ENCODE assay signal across 1 cellular context in the genomic region with DNA sequence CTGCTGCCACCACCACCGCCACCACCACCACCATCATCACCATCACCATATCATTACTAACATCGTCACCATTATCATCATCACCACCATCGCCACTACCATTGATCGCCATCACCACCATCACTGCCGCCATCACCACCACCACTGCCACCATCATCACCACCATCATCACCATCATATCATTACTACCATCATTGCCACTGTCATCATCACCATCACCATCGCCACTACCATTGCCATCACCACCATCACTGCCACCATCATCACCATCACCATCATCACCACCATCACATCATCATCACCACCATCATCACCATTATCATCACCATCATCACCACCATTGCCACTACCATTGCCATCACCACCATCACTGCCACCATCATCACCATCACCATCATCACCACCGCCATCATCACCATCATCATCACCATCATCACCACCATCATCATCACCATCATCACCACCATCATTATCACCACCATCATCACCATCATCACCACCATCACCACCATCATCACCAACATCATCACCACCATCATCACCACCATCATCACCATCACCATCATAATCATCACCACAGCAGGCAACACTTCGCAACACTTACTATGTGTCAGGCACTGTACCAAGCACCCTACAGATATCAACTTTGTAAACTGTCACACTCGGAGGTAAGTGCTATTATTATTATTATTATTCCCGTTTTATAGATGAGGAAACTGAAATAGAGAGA.
A peak's percentile ranks its signal among the peaks of the same experiment; 100 is the strongest.
TF ChIP-seq lines count a peak whose summit lies in the region.

No MANE protein-coding gene starts in this region.

TF ChIP-seq in HepG2, 621 proteins besides CTCF, POLR2A, EP300 and RAD21 (continued from another document):
- TF ChIP-seq, protein P1, sequence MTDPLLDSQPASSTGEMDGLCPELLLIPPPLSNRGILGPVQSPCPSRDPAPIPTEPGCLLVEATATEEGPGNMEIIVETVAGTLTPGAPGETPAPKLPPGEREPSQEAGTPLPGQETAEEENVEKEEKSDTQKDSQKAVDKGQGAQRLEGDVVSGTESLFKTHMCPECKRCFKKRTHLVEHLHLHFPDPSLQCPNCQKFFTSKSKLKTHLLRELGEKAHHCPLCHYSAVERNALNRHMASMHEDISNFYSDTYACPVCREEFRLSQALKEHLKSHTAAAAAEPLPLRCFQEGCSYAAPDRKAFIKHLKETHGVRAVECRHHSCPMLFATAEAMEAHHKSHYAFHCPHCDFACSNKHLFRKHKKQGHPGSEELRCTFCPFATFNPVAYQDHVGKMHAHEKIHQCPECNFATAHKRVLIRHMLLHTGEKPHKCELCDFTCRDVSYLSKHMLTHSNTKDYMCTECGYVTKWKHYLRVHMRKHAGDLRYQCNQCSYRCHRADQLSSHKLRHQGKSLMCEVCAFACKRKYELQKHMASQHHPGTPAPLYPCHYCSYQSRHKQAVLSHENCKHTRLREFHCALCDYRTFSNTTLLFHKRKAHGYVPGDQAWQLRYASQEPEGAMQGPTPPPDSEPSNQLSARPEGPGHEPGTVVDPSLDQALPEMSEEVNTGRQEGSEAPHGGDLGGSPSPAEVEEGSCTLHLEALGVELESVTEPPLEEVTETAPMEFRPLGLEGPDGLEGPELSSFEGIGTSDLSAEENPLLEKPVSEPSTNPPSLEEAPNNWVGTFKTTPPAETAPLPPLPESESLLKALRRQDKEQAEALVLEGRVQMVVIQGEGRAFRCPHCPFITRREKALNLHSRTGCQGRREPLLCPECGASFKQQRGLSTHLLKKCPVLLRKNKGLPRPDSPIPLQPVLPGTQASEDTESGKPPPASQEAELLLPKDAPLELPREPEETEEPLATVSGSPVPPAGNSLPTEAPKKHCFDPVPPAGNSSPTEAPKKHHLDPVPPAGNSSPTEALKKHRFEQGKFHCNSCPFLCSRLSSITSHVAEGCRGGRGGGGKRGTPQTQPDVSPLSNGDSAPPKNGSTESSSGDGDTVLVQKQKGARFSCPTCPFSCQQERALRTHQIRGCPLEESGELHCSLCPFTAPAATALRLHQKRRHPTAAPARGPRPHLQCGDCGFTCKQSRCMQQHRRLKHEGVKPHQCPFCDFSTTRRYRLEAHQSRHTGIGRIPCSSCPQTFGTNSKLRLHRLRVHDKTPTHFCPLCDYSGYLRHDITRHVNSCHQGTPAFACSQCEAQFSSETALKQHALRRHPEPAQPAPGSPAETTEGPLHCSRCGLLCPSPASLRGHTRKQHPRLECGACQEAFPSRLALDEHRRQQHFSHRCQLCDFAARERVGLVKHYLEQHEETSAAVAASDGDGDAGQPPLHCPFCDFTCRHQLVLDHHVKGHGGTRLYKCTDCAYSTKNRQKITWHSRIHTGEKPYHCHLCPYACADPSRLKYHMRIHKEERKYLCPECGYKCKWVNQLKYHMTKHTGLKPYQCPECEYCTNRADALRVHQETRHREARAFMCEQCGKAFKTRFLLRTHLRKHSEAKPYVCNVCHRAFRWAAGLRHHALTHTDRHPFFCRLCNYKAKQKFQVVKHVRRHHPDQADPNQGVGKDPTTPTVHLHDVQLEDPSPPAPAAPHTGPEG (CRISPR knock-in tag; IDR thresholded peaks at IDR 0.05) = no peak
- TF ChIP-seq WIZ (CRISPR knock-in tag; IDR thresholded peaks at IDR 0.05) (no peak), CREB1 (IDR thresholded peaks at IDR 0.05) (peak; percentile 90), CREB1 (CRISPR knock-in tag; IDR thresholded peaks at IDR 0.05) (no peak), ZIK1 (CRISPR knock-in tag; IDR thresholded peaks at IDR 0.05; ENCODE audit: borderline replicate concordance, low read depth) (no peak)
- TF ChIP-seq, protein P2, sequence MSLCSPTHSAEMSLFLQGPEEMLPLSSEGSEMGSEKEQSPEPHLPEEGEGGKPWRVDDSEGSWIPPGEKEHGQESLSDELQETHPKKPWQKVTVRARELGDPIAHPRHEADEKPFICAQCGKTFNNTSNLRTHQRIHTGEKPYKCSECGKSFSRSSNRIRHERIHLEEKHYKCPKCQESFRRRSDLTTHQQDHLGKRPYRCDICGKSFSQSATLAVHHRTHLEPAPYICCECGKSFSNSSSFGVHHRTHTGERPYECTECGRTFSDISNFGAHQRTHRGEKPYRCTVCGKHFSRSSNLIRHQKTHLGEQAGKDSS (CRISPR knock-in tag; IDR thresholded peaks at IDR 0.05; ENCODE audit: borderline replicate concordance, low read depth) = no peak
- TF ChIP-seq, protein P3, sequence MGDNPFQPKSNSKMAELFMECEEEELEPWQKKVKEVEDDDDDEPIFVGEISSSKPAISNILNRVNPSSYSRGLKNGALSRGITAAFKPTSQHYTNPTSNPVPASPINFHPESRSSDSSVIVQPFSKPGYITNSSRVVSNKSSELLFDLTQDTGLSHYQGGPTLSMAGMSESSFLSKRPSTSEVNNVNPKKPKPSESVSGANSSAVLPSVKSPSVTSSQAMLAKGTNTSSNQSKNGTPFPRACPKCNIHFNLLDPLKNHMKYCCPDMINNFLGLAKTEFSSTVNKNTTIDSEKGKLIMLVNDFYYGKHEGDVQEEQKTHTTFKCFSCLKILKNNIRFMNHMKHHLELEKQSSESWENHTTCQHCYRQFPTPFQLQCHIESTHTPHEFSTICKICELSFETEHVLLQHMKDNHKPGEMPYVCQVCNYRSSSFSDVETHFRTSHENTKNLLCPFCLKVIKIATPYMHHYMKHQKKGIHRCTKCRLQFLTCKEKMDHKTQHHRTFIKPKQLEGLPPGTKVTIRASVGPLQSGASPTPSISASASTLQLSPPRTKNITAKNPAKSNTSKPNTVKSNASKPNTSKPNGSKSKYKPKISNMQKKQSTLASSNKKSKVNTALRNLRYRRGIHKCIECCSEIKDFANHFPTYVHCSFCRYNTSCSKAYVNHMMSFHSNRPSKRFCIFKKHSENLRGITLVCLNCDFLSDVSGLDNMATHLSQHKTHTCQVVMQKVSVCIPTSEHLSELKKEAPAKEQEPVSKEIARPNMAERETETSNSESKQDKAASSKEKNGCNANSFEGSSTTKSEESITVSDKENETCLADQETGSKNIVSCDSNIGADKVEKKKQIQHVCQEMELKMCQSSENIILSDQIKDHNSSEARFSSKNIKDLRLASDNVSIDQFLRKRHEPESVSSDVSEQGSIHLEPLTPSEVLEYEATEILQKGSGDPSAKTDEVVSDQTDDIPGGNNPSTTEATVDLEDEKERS (CRISPR knock-in tag; IDR thresholded peaks at IDR 0.05) = no peak
